8 cellular contexts compared by ENCODE assay signal in genomic region chr1:234608026-234608719, GRCh38. TPM values are rescaled to one million over a fixed set of nuclear protein-coding genes. Genes with fewer than 3 reads are reported as not detected.
DNase-seq lines count a peak whose midpoint lies in the region; ATAC-seq and TF ChIP-seq lines count a peak whose summit lies in the region.

No MANE protein-coding gene starts in this region.

- H3K9ac ChIP-seq in stomach smooth muscle (ENCODE audit: low read length in 2 of 2), result peak overlapping the region; percentile 82 to 98

- intact Hi-C loops in natural killer cell (cut with micrococcal nuclease), result loop anchor here (1.0 to 10.0 kb wide), 4 partner anchors 8 to 1259 kb away; partner anchors contain the start of genes ARID4B, GGPS1 and LYST

- H3K9me3 Mint-ChIP-seq in natural killer cell, result no peaks in the 10 kb centered on the region

- H3K27me3 ChIP-seq in Peyer's patch, result no peaks in the 10 kb centered on the region
- H3K27me3 ChIP-seq in stomach smooth muscle (ENCODE audit: control insufficient read depth in 1 of 2, insufficient read depth in 2 of 2, low read length in 2 of 2), result no peaks in the 10 kb centered on the region

- H3K27ac ChIP-seq in Peyer's patch (peak overlapping the region; percentile 97 to 100 (median 99)), stomach smooth muscle (ENCODE audit: low read length) (peak overlapping the region; percentile 98)

- peak; percentile 46 to 84 for TF ChIP-seq POLR2A in Peyer's patch (IDR thresholded peaks at IDR 0.05)

- H3K4me1 Mint-ChIP-seq in natural killer cell, result peaks cover 71 to 75% of the 10 kb centered on the region in 2 donors

- H3K9me3 ChIP-seq in Peyer's patch (no peaks in the 10 kb centered on the region), stomach smooth muscle (ENCODE audit: control insufficient read depth in 2 of 2, low read length in 2 of 2) (no peaks in the 10 kb centered on the region)

- H3K36me3 ChIP-seq in Peyer's patch (peaks cover 0 to 24% (median 0%) of the 10 kb centered on the region in 3 donors), stomach smooth muscle (ENCODE audit: control insufficient read depth in 2 of 2, insufficient read depth in 2 of 2, low read length in 2 of 2) (peaks cover 8 to 30% of the 10 kb centered on the region in 2 donors)

- H3K4me3 Mint-ChIP-seq in natural killer cell, result peak overlapping the region; percentile 95

- H3K4me3 ChIP-seq in Peyer's patch (peak overlapping the region; percentile 70 to 89 (median 86)), stomach smooth muscle (ENCODE audit: low read length in 2 of 2) (peak overlapping the region; percentile 94 to 98)

- no peaks in the 10 kb centered on the region for H3K27me3 Mint-ChIP-seq in natural killer cell (ENCODE audit: low read depth in 2 of 2)

- peaks cover 11% of the 10 kb centered on the region for H3K36me3 Mint-ChIP-seq in natural killer cell

- peak; percentile 23 for ATAC-seq in GM19043 (IDR thresholded peaks at IDR 0.05; ENCODE audit: low read depth, unreplicated experiment)
- peak; percentile 46 to 65 (median 53) for ATAC-seq in natural killer cell

- H3K4me1 ChIP-seq in Peyer's patch (peaks cover 0 to 21% (median 11%) of the 10 kb centered on the region in 4 donors), stomach smooth muscle (ENCODE audit: control insufficient read depth, insufficient read depth, low read length) (peaks cover 22% of the 10 kb centered on the region)

- peak overlapping the region; percentile 97 to 99 for H3K27ac Mint-ChIP-seq in natural killer cell

- peak in 4 of 6 experiments; percentile 2 to 40 (median 26) for TF ChIP-seq CTCF in Peyer's patch (IDR thresholded peaks at IDR 0.05)
- TF ChIP-seq CTCF in natural killer cell (IDR thresholded peaks at IDR 0.05), result no peak

- peak; percentile 75 to 89 for DNase-seq in AML-193 (lab: John Stamatoyannopoulos, UW)
- DNase-seq in HPDE6-E6E7 (ENCODE audit: extremely low spot score), result peak; percentile 66
- DNase-seq in Peyer's patch, result peak; percentile 81 to 94 (median 86)
- DNase-seq in activated T-helper 1 cell treated with Interleukin-2 at 50 U/mL for 16 hours (ENCODE audit: low read depth), result peak; percentile 65
- peak; percentile 86 for DNase-seq in fibroblast of gingiva (ENCODE audit: low read depth)
- peak; percentile 73 for DNase-seq in natural killer cell

RNA-seq across cellular contexts. Expression of gene IRF2BP2, which starts 1.8 kb away (rescaled TPM):
- total RNA-seq in Peyer's patch (10 to 100 TPM; 73.4 to 99.6 (median 86.5) TPM), natural killer cell (100 to 1,000 TPM; 186 to 315 (median 266) TPM)

Comparison
In these comparisons a context has a peak if more than half of its experiments do, and no peak if none do; other contexts are left out.
1. Peak in every context shown above with its lines: DNase-seq, ATAC-seq, H3K4me3 ChIP-seq and H3K27ac ChIP-seq.